Comparison of ENCODE assay signal across 18 cellular contexts in genomic region chr14:65297744-65298143, GRCh38.
DNase-seq lines count a peak whose midpoint lies in the region; ATAC-seq, FAIRE-seq and TF ChIP-seq lines count a peak whose summit lies in the region.
"Had no signal": no experiment of that assay in that cellular context is flagged by ENCODE, and none has a peak within 500 bp of the region (broad histone marks: within the 10 kb centered on the region; RNA-seq: fewer than 3 reads in every experiment).

No MANE protein-coding gene starts in this region.

- H3K4me3 ChIP-seq in A549, result no peak overlapping the region
- H3K4me3 ChIP-seq: skin epidermis, upper lobe of left lung had no signal

- 54% methylated on average over 5 of the region's 5 CpGs for WGBS in A549 (ENCODE audit: missing lambda C conversion rate)

- CTCF ChIA-PET in A549 (lab: Yijun Ruan, JAX), result interaction anchor here (0.9 to 1.1 kb wide), 2 partner anchors 31 to 114 kb away, joined by 3 to 4 read pairs; partner anchors contain the start of gene FUT8

- no peaks in the 10 kb centered on the region for H3K36me3 Mint-ChIP-seq in activated T-cell treated with anti-CD3 and anti-CD28 coated beads, Interleukin-2, amount 50 U/mL, for 4 hours (ENCODE audit: insufficient read depth)

- H3K4me2 ChIP-seq in A549, result peak overlapping the region; percentile 48

- no peaks in the 10 kb centered on the region for H3K27me3 Mint-ChIP-seq in activated T-cell treated with anti-CD3 and anti-CD28 coated beads, Interleukin-2, amount 50 U/mL, for 4 hours (ENCODE audit: low read depth)
- H3K27me3 Mint-ChIP-seq: CD4-positive, alpha-beta memory T cell; effector memory CD8-positive, alpha-beta T cell had no signal

- TF ChIP-seq RAD21 in A549 (conservative IDR thresholded peaks at IDR 0.05 in 1 of 2, IDR thresholded peaks at IDR 0.05 in 1 of 2), result no peak; a peak in 1 of 5 replicates

- no peaks in the 10 kb centered on the region for H3K9me3 ChIP-seq in A549
- H3K9me3 ChIP-seq: upper lobe of left lung had no signal

- DNase-seq in A549 (ENCODE audit: low read depth in 1 of 2, low spot score in 1 of 2), result peak; percentile 30 to 80
- DNase-seq in GM12892 (ENCODE audit: insufficient read length), result no peak
- DNase-seq in SHP77 treated with DMSO at 0.1 percent for 48 hours (lab: John Stamatoyannopoulos, UW), result peak; percentile 84
- DNase-seq in mucosa of gallbladder (ENCODE audit: low spot score), result peak; percentile 65
- DNase-seq in activated T-cell treated with anti-CD3 and anti-CD28 coated beads, Interleukin-2, amount 50 U/mL, for 4 hours, result no peak
- DNase-seq in left lobe of liver (ENCODE audit: low spot score), result no peak
- DNase-seq in activated effector memory CD4-positive, alpha-beta T cell treated with anti-CD3 and anti-CD28 coated beads, Interleukin-2, amount 50 U/mL, for 16 hours, result no peak
- DNase-seq in hypothalamus (lab: John Stamatoyannopoulos, UW), result no peak
- DNase-seq: ACHN; activated CD4-positive, alpha-beta T cell treated with anti-CD3 and anti-CD28 coated beads, Interleukin-2, amount 50 U/mL, for 4 hours; activated T-cell treated with anti-CD3 and anti-CD28 coated beads, Interleukin-2, amount 50 U/mL, for 72 hours; CD4-positive, alpha-beta memory T cell; effector memory CD8-positive, alpha-beta T cell; H7; stimulated activated naive CD4-positive, alpha-beta T cell had no signal

- ATAC-seq in A549 (peak; percentile 73 to 84; a peak in 5 of 6 replicates), left lobe of liver (no peak)
- ATAC-seq in activated T-cell treated with anti-CD3 and anti-CD28 coated beads, Interleukin-2, amount 50 U/mL, for 4 hours, result no peak
- ATAC-seq: activated T-cell treated with anti-CD3 and anti-CD28 coated beads, Interleukin-2, amount 50 U/mL, for 72 hours; effector memory CD8-positive, alpha-beta T cell; Panc1 had no signal

- H3K4me1 ChIP-seq in A549, result peaks cover 16% of the 10 kb centered on the region

- TF ChIP-seq EP300 in A549 (IDR thresholded peaks at IDR 0.05), result no peak

- peak overlapping the region; percentile 49 to 71 for H3K27ac ChIP-seq in A549
- H3K27ac ChIP-seq: skin epidermis had no signal

- peaks cover 26% of the 10 kb centered on the region for H3K4me1 Mint-ChIP-seq in activated T-cell treated with anti-CD3 and anti-CD28 coated beads, Interleukin-2, amount 50 U/mL, for 4 hours (ENCODE audit: low read depth)

- no peak for TF ChIP-seq CTCF in A549 (IDR thresholded peaks at IDR 0.05)

- FAIRE-seq in A549 (lab: Jason Lieb, UNC), result no peak
- FAIRE-seq in GM12892 (lab: Jason Lieb, UNC), result peak; percentile 67

- TF ChIP-seq POLR2A in A549 (IDR thresholded peaks at IDR 0.05; ENCODE audit: low read length) (no peak), GM12892 (IDR thresholded peaks at IDR 0.05; ENCODE audit: low read depth, low read length) (peak; percentile 39; the same call in 1 of the 2 replicates)

- no peak overlapping the region for H3K4me3 Mint-ChIP-seq in activated T-cell treated with anti-CD3 and anti-CD28 coated beads, Interleukin-2, amount 50 U/mL, for 4 hours
- H3K4me3 Mint-ChIP-seq: CD4-positive, alpha-beta memory T cell; effector memory CD8-positive, alpha-beta T cell had no signal

- no peaks in the 10 kb centered on the region for H3K9me3 Mint-ChIP-seq in activated T-cell treated with anti-CD3 and anti-CD28 coated beads, Interleukin-2, amount 50 U/mL, for 4 hours
- H3K9me3 Mint-ChIP-seq: activated T-cell treated with anti-CD3 and anti-CD28 coated beads, Interleukin-2, amount 50 U/mL, for 72 hours; CD4-positive, alpha-beta memory T cell; effector memory CD8-positive, alpha-beta T cell had no signal

- POLR2A ChIA-PET in A549 (lab: Yijun Ruan, JAX), result interaction anchor here (0.9 kb wide), 1 partner anchor 114 kb away, joined by 6 read pairs; the partner anchor contains the start of gene FUT8

TF ChIP-seq in A549, 52 proteins besides CTCF, POLR2A, EP300 and RAD21:
- TF ChIP-seq, protein P1, sequence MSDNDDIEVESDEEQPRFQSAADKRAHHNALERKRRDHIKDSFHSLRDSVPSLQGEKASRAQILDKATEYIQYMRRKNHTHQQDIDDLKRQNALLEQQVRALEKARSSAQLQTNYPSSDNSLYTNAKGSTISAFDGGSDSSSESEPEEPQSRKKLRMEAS (IDR thresholded peaks at IDR 0.05), result peak; percentile 22; the same call in 1 of the 2 replicates
- TF ChIP-seq FOSL2 (IDR thresholded peaks at IDR 0.05), result no peak
- 0 out of 2 replicates have a peak, but pooled peaks have one; percentile 26 for TF ChIP-seq FOSL2 (CRISPR knock-in tag; IDR thresholded peaks at IDR 0.05)
- peak; percentile 14; the same call in 1 of the 2 replicates for TF ChIP-seq GATA3 (IDR thresholded peaks at IDR 0.05; ENCODE audit: borderline replicate concordance)
- TF ChIP-seq FOXS1 (CRISPR knock-in tag; IDR thresholded peaks at IDR 0.05), result no peak
TF ChIP-seq in A549: peak in this region for 3.

Comparison
In these comparisons a context has a peak if more than half of its experiments do, and no peak if none do; other contexts are left out.
1. ATAC-seq: peak in A549 (2 of 2); none in activated T-cell treated with anti-CD3 and anti-CD28 coated beads, Interleukin-2, amount 50 U/mL, for 4 hours (0 of 2) and left lobe of liver (single experiment).
2. DNase-seq: peak in A549 (2 of 2), SHP77 treated with DMSO at 0.1 percent for 48 hours (single experiment) and mucosa of gallbladder (single experiment); none in GM12892 (single experiment), activated T-cell treated with anti-CD3 and anti-CD28 coated beads, Interleukin-2, amount 50 U/mL, for 4 hours (single experiment), left lobe of liver (single experiment), activated effector memory CD4-positive, alpha-beta T cell treated with anti-CD3 and anti-CD28 coated beads, Interleukin-2, amount 50 U/mL, for 16 hours (single experiment) and hypothalamus (0 of 51).